Comparison of ENCODE assay signal across 8 cellular contexts in the genomic region with DNA sequence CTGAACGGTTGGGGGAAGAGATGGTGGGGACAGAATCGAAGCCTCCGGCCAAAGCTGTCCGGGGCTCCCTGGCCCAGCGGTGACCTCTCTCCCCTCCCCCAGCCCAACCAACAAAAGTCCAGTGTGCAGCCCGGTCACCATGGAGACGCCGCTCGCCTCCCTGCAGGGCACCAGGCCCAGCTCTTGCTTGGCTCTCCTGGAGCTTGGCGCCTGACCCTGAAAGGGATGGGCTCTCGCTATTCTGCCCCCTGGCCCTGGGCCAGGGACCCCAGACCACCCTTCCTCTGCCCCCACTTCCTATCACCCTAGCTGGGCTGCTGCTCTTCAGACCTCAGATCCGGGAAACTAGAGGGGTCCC. TPM values are rescaled to one million over a fixed set of nuclear protein-coding genes. Genes with fewer than 3 reads are reported as not detected.
DNase-seq lines count a peak whose midpoint lies in the region; ATAC-seq lines count a peak whose summit lies in the region.

No MANE protein-coding gene starts in this region.

- peak overlapping the region; percentile 98 for H3K27ac ChIP-seq in temporal lobe (ENCODE audit: low read depth, low read length)

- peaks cover 7% of the 10 kb centered on the region for H3K27me3 Mint-ChIP-seq in activated T-cell treated with anti-CD3 and anti-CD28 coated beads, Interleukin-2, amount 50 U/mL, for 72 hours (ENCODE audit: low read depth)
- peaks cover 13% of the 10 kb centered on the region for H3K27me3 Mint-ChIP-seq in activated naive CD8-positive, alpha-beta T cell treated with anti-CD3 and anti-CD28 coated beads, Interleukin-2, amount 10 ng/mL, durations not matched to agents 7 days and 5 days

- ATAC-seq in activated T-cell treated with anti-CD3 and anti-CD28 coated beads, Interleukin-2, amount 50 U/mL, for 72 hours (replicated peaks in 1 of 2): no peak
- ATAC-seq in activated naive CD8-positive, alpha-beta T cell treated with anti-CD3 and anti-CD28 coated beads, Interleukin-2, amount 10 ng/mL, durations not matched to agents 7 days and 5 days (ENCODE audit: low read depth): no peak
- ATAC-seq in GM21447 (IDR thresholded peaks at IDR 0.05; ENCODE audit: unreplicated experiment): no peak

- H3K4me3 Mint-ChIP-seq in activated T-cell treated with anti-CD3 and anti-CD28 coated beads, Interleukin-2, amount 50 U/mL, for 72 hours: peak overlapping the region; percentile 65 to 70
- H3K4me3 Mint-ChIP-seq in activated naive CD8-positive, alpha-beta T cell treated with anti-CD3 and anti-CD28 coated beads, Interleukin-2, amount 10 ng/mL, durations not matched to agents 7 days and 5 days: peak overlapping the region; percentile 42

- no peak for DNase-seq in activated T-cell treated with anti-CD3 and anti-CD28 coated beads, Interleukin-2, amount 50 U/mL, for 72 hours
- DNase-seq in activated T-cell treated with anti-CD3 and anti-CD28 coated beads for 4 hours: no peak
- DNase-seq in activated naive CD8-positive, alpha-beta T cell treated with anti-CD3 and anti-CD28 coated beads, Interleukin-2, amount 10 ng/mL, durations not matched to agents 7 days and 5 days: no peak
- DNase-seq in iris pigment epithelial cell (ENCODE audit: low read depth): peak; percentile 49
- no peak for DNase-seq in OCI-M1 (lab: John Stamatoyannopoulos, UW)
- DNase-seq in SHP77 treated with DMSO at 0.1 percent for 48 hours (lab: John Stamatoyannopoulos, UW): no peak

- POLR2A ChIA-PET in activated naive CD8-positive, alpha-beta T cell treated with anti-CD3 and anti-CD28 coated beads, Interleukin-2, amount 10 ng/mL, durations not matched to agents 7 days and 5 days (lab: Charles Lee): interaction anchor here (1.0 to 2.3 kb wide), 5 partner anchors 9 to 24 kb away, joined by 3 to 11 read pairs (median 5); partner anchors contain the start of gene CIAO3

- H3K4me1 Mint-ChIP-seq in activated T-cell treated with anti-CD3 and anti-CD28 coated beads, Interleukin-2, amount 50 U/mL, for 72 hours (ENCODE audit: low read depth): peaks cover 28% of the 10 kb centered on the region
- H3K4me1 Mint-ChIP-seq in activated naive CD8-positive, alpha-beta T cell treated with anti-CD3 and anti-CD28 coated beads, Interleukin-2, amount 10 ng/mL, durations not matched to agents 7 days and 5 days: peaks cover 7% of the 10 kb centered on the region

- H3K36me3 Mint-ChIP-seq in activated T-cell treated with anti-CD3 and anti-CD28 coated beads, Interleukin-2, amount 50 U/mL, for 72 hours (ENCODE audit: insufficient read depth in 2 of 2): no peaks in the 10 kb centered on the region
- no peaks in the 10 kb centered on the region for H3K36me3 Mint-ChIP-seq in activated naive CD8-positive, alpha-beta T cell treated with anti-CD3 and anti-CD28 coated beads, Interleukin-2, amount 10 ng/mL, durations not matched to agents 7 days and 5 days

- H3K27ac Mint-ChIP-seq in activated T-cell treated with anti-CD3 and anti-CD28 coated beads, Interleukin-2, amount 50 U/mL, for 72 hours: no peak overlapping the region
- H3K27ac Mint-ChIP-seq in activated naive CD8-positive, alpha-beta T cell treated with anti-CD3 and anti-CD28 coated beads, Interleukin-2, amount 10 ng/mL, durations not matched to agents 7 days and 5 days: no peak overlapping the region

- H3K9me3 Mint-ChIP-seq in activated T-cell treated with anti-CD3 and anti-CD28 coated beads, Interleukin-2, amount 50 U/mL, for 72 hours: no peaks in the 10 kb centered on the region
- H3K9me3 Mint-ChIP-seq in activated naive CD8-positive, alpha-beta T cell treated with anti-CD3 and anti-CD28 coated beads, Interleukin-2, amount 10 ng/mL, durations not matched to agents 7 days and 5 days: no peaks in the 10 kb centered on the region

RNA-seq across cellular contexts. Expression of gene METRN, which starts 1.3 kb away (rescaled TPM):
- 10 to 100 TPM; 11.1 to 11.7 TPM for total RNA-seq in activated T-cell treated with anti-CD3 and anti-CD28 coated beads, Interleukin-2, amount 50 U/mL, for 72 hours
- total RNA-seq in activated naive CD8-positive, alpha-beta T cell treated with anti-CD3 and anti-CD28 coated beads, Interleukin-2, amount 10 ng/mL, durations not matched to agents 7 days and 5 days: 10 to 100 TPM; 10.0 to 12.4 TPM
- total RNA-seq in temporal lobe: 6.9 TPM

RNA-seq across cellular contexts. Expression of gene ANTKMT, which starts 4.7 kb away (rescaled TPM):
- total RNA-seq in activated T-cell treated with anti-CD3 and anti-CD28 coated beads, Interleukin-2, amount 50 U/mL, for 72 hours: 10 to 100 TPM; 36.4 to 36.9 TPM
- 10 to 100 TPM; 21.6 to 23.2 TPM for total RNA-seq in activated naive CD8-positive, alpha-beta T cell treated with anti-CD3 and anti-CD28 coated beads, Interleukin-2, amount 10 ng/mL, durations not matched to agents 7 days and 5 days
- total RNA-seq in temporal lobe: 12.3 TPM

RNA-seq across cellular contexts. Expression of gene CCDC78, which starts 10.0 kb away (rescaled TPM):
- total RNA-seq in activated T-cell treated with anti-CD3 and anti-CD28 coated beads, Interleukin-2, amount 50 U/mL, for 72 hours: 1 to 10 TPM; 3.0 to 3.9 TPM
- 1 to 10 TPM; 5.8 to 6.1 TPM for total RNA-seq in activated naive CD8-positive, alpha-beta T cell treated with anti-CD3 and anti-CD28 coated beads, Interleukin-2, amount 10 ng/mL, durations not matched to agents 7 days and 5 days
- total RNA-seq in temporal lobe: 2.5 TPM

RNA-seq across cellular contexts. Expression of gene FBXL16, which starts 10.6 kb away (rescaled TPM):
- total RNA-seq in activated T-cell treated with anti-CD3 and anti-CD28 coated beads, Interleukin-2, amount 50 U/mL, for 72 hours: 1 to 10 TPM; 8.8 TPM
- total RNA-seq in activated naive CD8-positive, alpha-beta T cell treated with anti-CD3 and anti-CD28 coated beads, Interleukin-2, amount 10 ng/mL, durations not matched to agents 7 days and 5 days: 10 to 100 TPM; 15.9 to 21.8 TPM
- total RNA-seq in temporal lobe: 9.3 TPM

RNA-seq across cellular contexts. Expression of gene HAGHL, which starts 10.7 kb away (rescaled TPM):
- total RNA-seq in activated T-cell treated with anti-CD3 and anti-CD28 coated beads, Interleukin-2, amount 50 U/mL, for 72 hours: 10 to 100 TPM; 11.4 to 17.6 TPM
- total RNA-seq in activated naive CD8-positive, alpha-beta T cell treated with anti-CD3 and anti-CD28 coated beads, Interleukin-2, amount 10 ng/mL, durations not matched to agents 7 days and 5 days: 10 to 100 TPM; 25.8 to 34.2 TPM
- total RNA-seq in temporal lobe: 9.6 TPM
